12 cellular contexts compared by ENCODE assay signal in genomic region chr2:203934006-203934632, GRCh38. TPM values are rescaled to one million over a fixed set of nuclear protein-coding genes. Genes with fewer than 3 reads are reported as not detected.
A peak's percentile ranks its signal among the peaks of the same experiment; 100 is the strongest.
DNase-seq lines count a peak whose midpoint lies in the region; ATAC-seq and TF ChIP-seq lines count a peak whose summit lies in the region.
"Had no signal": no experiment of that assay in that cellular context is flagged by ENCODE, and none has a peak within 500 bp of the region (broad histone marks: within the 10 kb centered on the region; RNA-seq: fewer than 3 reads in every experiment).

No MANE protein-coding gene starts in this region.

- peaks cover 11% of the 10 kb centered on the region for H3K9me3 Mint-ChIP-seq in activated CD4-positive, alpha-beta T cell treated with anti-CD3 and anti-CD28 coated beads, Interleukin-2, amount 10 ng/mL, durations not matched to agents 24 days and 14 days
- no peaks in the 10 kb centered on the region for H3K9me3 Mint-ChIP-seq in HFFc6

- H3K27ac ChIP-seq in DND-41 (ENCODE audit: low read length) (peak overlapping the region; percentile 87), prostate gland (no peak overlapping the region)
- H3K27ac ChIP-seq: uterus had no signal

- H3K9me3 ChIP-seq in DND-41 (ENCODE audit: insufficient read depth, low read length, severe bottlenecking): no peaks in the 10 kb centered on the region
- H3K9me3 ChIP-seq in adipocyte (ENCODE audit: control insufficient read depth, low read length): no peaks in the 10 kb centered on the region
- H3K9me3 ChIP-seq in prostate gland: no peaks in the 10 kb centered on the region
- H3K9me3 ChIP-seq: uterus had no signal

- peaks cover 11% of the 10 kb centered on the region; the same call in 1 of the 2 replicates for H4K20me1 ChIP-seq in DND-41 (ENCODE audit: insufficient read depth, low read length)

- intact Hi-C loops in activated CD4-positive, alpha-beta T cell treated with anti-CD3 and anti-CD28 coated beads, Interleukin-2, amount 10 ng/mL, durations not matched to agents 24 days and 14 days (cut with micrococcal nuclease): loop anchor here (1.0 to 10.0 kb wide), 12 partner anchors 17 to 1771 kb away; partner anchors contain the start of genes CTLA4 and FAM117B
- intact Hi-C loops in cardiac septum (cut with DNase I): no loop called here
- intact Hi-C loops in prostate gland (cut with DNase I): no loop called here

- H3K9ac ChIP-seq in DND-41 (ENCODE audit: low read depth, low read length) (peak overlapping the region; percentile 37), adipocyte (ENCODE audit: low read length) (no peak overlapping the region)

- H2AFZ ChIP-seq in DND-41 (ENCODE audit: low read depth, low read length): peak overlapping the region; percentile 58

- H3K27me3 ChIP-seq in DND-41 (ENCODE audit: insufficient read depth, low read length, poor library complexity) (no peaks in the 10 kb centered on the region), adipocyte (replicated peaks; ENCODE audit: control insufficient read depth, insufficient read depth, low read length) (peaks cover 5% of the 10 kb centered on the region), prostate gland (replicated peaks; ENCODE audit: insufficient read depth) (no peaks in the 10 kb centered on the region)
- H3K27me3 ChIP-seq: uterus had no signal

- DNase-seq in DND-41 (peak; percentile 48), adipocyte (ENCODE audit: low read depth) (peak; percentile 48), HFFc6 (no peak), cardiac septum (ENCODE audit: low spot score) (no peak), prostate gland (ENCODE audit: low spot score) (no peak)
- DNase-seq in activated CD4-positive, alpha-beta T cell treated with anti-CD3 and anti-CD28 coated beads, Interleukin-2, amount 10 ng/mL, durations not matched to agents 24 days and 14 days: peak; percentile 86
- DNase-seq in stimulated activated CD4-positive, alpha-beta T cell treated with anti-CD3 and anti-CD28 coated beads, Interleukin-2, amount 100 ng/mL, for 24 hours: peak; percentile 61 to 62
- DNase-seq: Kasumi-1, NCI-H226, uterus had no signal

- no peak for TF ChIP-seq CTCF in DND-41 (IDR thresholded peaks at IDR 0.05; ENCODE audit: borderline replicate concordance, extremely low read depth, low read length, poor library complexity, severe bottlenecking)
- TF ChIP-seq CTCF in HFFc6 (IDR thresholded peaks at IDR 0.05): no peak
- no peak for TF ChIP-seq CTCF in prostate gland (IDR thresholded peaks at IDR 0.05)

- H3K4me1 ChIP-seq in DND-41 (ENCODE audit: insufficient read depth, low read length) (peaks cover 63% of the 10 kb centered on the region), adipocyte (ENCODE audit: control insufficient read depth, insufficient read depth, low read length) (peaks cover 2% of the 10 kb centered on the region), prostate gland (replicated peaks) (no peaks in the 10 kb centered on the region)
- H3K4me1 ChIP-seq: uterus had no signal

- no peak for TF ChIP-seq POLR2A in prostate gland (IDR thresholded peaks at IDR 0.05)

- H3K4me3 ChIP-seq in DND-41 (ENCODE audit: low read depth in 1 of 2, low read length in 2 of 2): peak overlapping the region in 1 of 2 experiments; percentile 37; a peak in 2 of 4 replicates
- H3K4me3 ChIP-seq in adipocyte (ENCODE audit: low read length): no peak overlapping the region
- no peak overlapping the region for H3K4me3 ChIP-seq in prostate gland
- H3K4me3 ChIP-seq: lung, uterus had no signal

- H3K36me3 ChIP-seq in DND-41 (ENCODE audit: insufficient read depth, low read length): peaks cover 8% of the 10 kb centered on the region; the same call in 1 of the 2 replicates
- no peaks in the 10 kb centered on the region for H3K36me3 ChIP-seq in adipocyte (ENCODE audit: control insufficient read depth, insufficient read depth, low read length, severe bottlenecking)
- no peaks in the 10 kb centered on the region for H3K36me3 ChIP-seq in prostate gland
- H3K36me3 ChIP-seq: uterus had no signal

- H3K36me3 Mint-ChIP-seq in activated CD4-positive, alpha-beta T cell treated with anti-CD3 and anti-CD28 coated beads, Interleukin-2, amount 10 ng/mL, durations not matched to agents 24 days and 14 days (ENCODE audit: low read depth): peaks cover 33% of the 10 kb centered on the region
- H3K36me3 Mint-ChIP-seq in HFFc6 (ENCODE audit: low read depth): no peaks in the 10 kb centered on the region

- H3K4me2 ChIP-seq in DND-41 (ENCODE audit: insufficient read depth, low read length): peak overlapping the region; percentile 61

- 71% methylated on average over 6 of the region's 6 CpGs for WGBS in prostate gland

- peaks cover 37% of the 10 kb centered on the region for H3K4me1 Mint-ChIP-seq in activated CD4-positive, alpha-beta T cell treated with anti-CD3 and anti-CD28 coated beads, Interleukin-2, amount 10 ng/mL, durations not matched to agents 24 days and 14 days
- peaks cover 13% of the 10 kb centered on the region; the same call in 1 of the 2 replicates for H3K4me1 Mint-ChIP-seq in HFFc6 (ENCODE audit: low read depth)

- ATAC-seq in DND-41 (ENCODE audit: insufficient read depth, low read depth) (peak; percentile 44), GM21825 (IDR thresholded peaks at IDR 0.05; ENCODE audit: unreplicated experiment) (no peak)

- H3K79me2 ChIP-seq in DND-41 (ENCODE audit: insufficient read depth, low read length): peaks cover 38% of the 10 kb centered on the region

- peak overlapping the region; percentile 79 for H3K4me3 Mint-ChIP-seq in activated CD4-positive, alpha-beta T cell treated with anti-CD3 and anti-CD28 coated beads, Interleukin-2, amount 10 ng/mL, durations not matched to agents 24 days and 14 days
- no peak overlapping the region for H3K4me3 Mint-ChIP-seq in HFFc6

- no peaks in the 10 kb centered on the region for H3K27me3 Mint-ChIP-seq in activated CD4-positive, alpha-beta T cell treated with anti-CD3 and anti-CD28 coated beads, Interleukin-2, amount 10 ng/mL, durations not matched to agents 24 days and 14 days
- H3K27me3 Mint-ChIP-seq in HFFc6 (ENCODE audit: insufficient read depth): peaks cover 5% of the 10 kb centered on the region

- H3K27ac Mint-ChIP-seq in activated CD4-positive, alpha-beta T cell treated with anti-CD3 and anti-CD28 coated beads, Interleukin-2, amount 10 ng/mL, durations not matched to agents 24 days and 14 days: peak overlapping the region; percentile 92
- no peak overlapping the region for H3K27ac Mint-ChIP-seq in HFFc6

RNA-seq across cellular contexts. Expression of gene ICOS, which starts 2.4 kb away (rescaled TPM):
- 111 and 114 TPM in 2 replicates for total RNA-seq in activated CD4-positive, alpha-beta T cell treated with anti-CD3 and anti-CD28 coated beads, Interleukin-2, amount 10 ng/mL, durations not matched to agents 24 days and 14 days
- total RNA-seq in HFFc6 (2021; fragmentation: NEBNext Ultra II Directional; extraction: Animal tissue kit (Norgen Biotek cat#: 25700)): not detected
- total RNA-seq in cardiac septum (not detected), prostate gland (under 1 TPM in 1 of 2 donors, not detected in 1; 0.09 TPM)

Comparison
In these comparisons a context has a peak if more than half of its experiments do, and no peak if none do; other contexts are left out.
1. DNase-seq: peak in DND-41 (single experiment), activated CD4-positive, alpha-beta T cell treated with anti-CD3 and anti-CD28 coated beads, Interleukin-2, amount 10 ng/mL, durations not matched to agents 24 days and 14 days (single experiment), adipocyte (single experiment) and stimulated activated CD4-positive, alpha-beta T cell treated with anti-CD3 and anti-CD28 coated beads, Interleukin-2, amount 100 ng/mL, for 24 hours (2 of 2); none in HFFc6 (single experiment), cardiac septum (single experiment) and prostate gland (single experiment).
2. RNA of gene ICOS, which starts 2.4 kb away (total RNA-seq): 111 to 114 TPM in activated CD4-positive, alpha-beta T cell treated with anti-CD3 and anti-CD28 coated beads, Interleukin-2, amount 10 ng/mL, durations not matched to agents 24 days and 14 days; 0.09 TPM in prostate gland, not detected in cardiac septum (single experiment) and not detected in HFFc6; every median in the first group is over 100 times any median in the second.